Comparison of ENCODE assay signal across 16 cellular contexts in the genomic region with DNA sequence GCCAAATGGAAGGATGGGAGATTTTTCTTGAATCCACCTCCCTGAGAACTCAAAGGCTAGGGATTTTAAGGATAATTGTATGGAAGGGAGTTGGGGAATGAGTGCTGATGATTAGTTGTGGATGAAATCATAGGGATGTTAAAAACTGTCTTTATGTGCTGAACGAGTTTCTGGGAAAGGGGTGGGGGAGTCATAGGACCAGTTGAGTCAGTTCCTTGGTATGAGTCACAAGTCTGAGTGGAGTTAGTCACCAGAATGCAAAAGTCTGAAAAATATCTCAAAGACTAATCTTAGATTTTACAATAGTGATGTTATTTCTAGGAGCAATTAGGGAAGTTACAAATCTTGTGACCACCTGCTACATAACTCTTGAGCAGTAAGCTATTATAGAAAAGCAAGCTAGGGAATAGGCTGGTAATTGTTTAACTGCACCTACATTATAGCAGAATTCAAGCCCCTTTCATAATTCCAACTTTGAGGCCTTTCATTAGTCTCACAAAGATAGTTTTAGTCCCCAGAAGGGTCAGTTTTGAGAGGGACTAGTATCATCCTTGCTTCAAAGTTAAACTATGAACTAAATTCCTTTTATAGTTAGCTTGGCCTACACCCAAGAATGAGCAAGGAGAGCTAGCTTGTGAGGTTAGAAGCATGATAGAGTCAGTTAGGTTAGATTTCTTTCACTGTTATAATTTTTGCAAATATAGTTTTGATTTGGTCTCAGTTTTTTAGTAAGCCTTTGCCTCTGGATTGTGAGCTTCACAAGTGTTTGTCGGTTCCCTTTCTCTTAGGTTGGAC.
DNase-seq lines count a peak whose midpoint lies in the region; ATAC-seq and TF ChIP-seq lines count a peak whose summit lies in the region.
"Had no signal": no experiment of that assay in that cellular context is flagged by ENCODE, and none has a peak within 500 bp of the region (broad histone marks: within the 10 kb centered on the region; RNA-seq: fewer than 3 reads in every experiment).

No MANE protein-coding gene starts in this region.

- ATAC-seq in HG03135 (IDR thresholded peaks at IDR 0.05; ENCODE audit: unreplicated experiment) (no peak), HG03521 (IDR thresholded peaks at IDR 0.05; ENCODE audit: unreplicated experiment) (no peak), heart right ventricle (no peak)
- ATAC-seq: T-helper 17 cell had no signal

- H3K27me3 ChIP-seq in brain microvascular endothelial cell (replicated peaks) (no peaks in the 10 kb centered on the region), heart right ventricle (no peaks in the 10 kb centered on the region)
- H3K27me3 ChIP-seq: ovary, stomach had no signal

- H3K27ac ChIP-seq in brain microvascular endothelial cell, result peak overlapping the region; percentile 64
- no peak overlapping the region for H3K27ac ChIP-seq in heart right ventricle
- H3K27ac ChIP-seq: 22Rv1, ovary, stomach had no signal

- no peak for TF ChIP-seq CTCF in HFFc6 (IDR thresholded peaks at IDR 0.05)
- no peak for TF ChIP-seq CTCF in brain microvascular endothelial cell (IDR thresholded peaks at IDR 0.05; ENCODE audit: low read depth, low read length, missing control alignments)
- TF ChIP-seq CTCF in heart right ventricle (IDR thresholded peaks at IDR 0.05), result no peak

- peaks cover 0 to 31% (median 12%) of the 10 kb centered on the region in 11 donors for H3K9me3 ChIP-seq in heart right ventricle
- H3K9me3 ChIP-seq: ovary had no signal

- peaks cover 60% of the 10 kb centered on the region for H3K36me3 Mint-ChIP-seq in HFFc6 (ENCODE audit: low read depth)

- intact Hi-C loops in heart right ventricle (cut with DNase I), result no loop called here

- DNase-seq in DMS53 (lab: John Stamatoyannopoulos, UW) (peak; percentile 14), DMS53 treated with DMSO at 0.1 percent for 48 hours (lab: John Stamatoyannopoulos, UW; ENCODE audit: unreplicated experiment) (no peak), HFFc6 (peak; percentile 93), brain microvascular endothelial cell (peak; percentile 84), kidney glomerular epithelial cell (lab: John Stamatoyannopoulos, UW) (peak; percentile 11), heart right ventricle (no peak)
- DNase-seq: GDM1, glutamatergic neuron, NCI-H1436 treated with DMSO at 0.1 percent for 48 hours, ovary, stomach, T-helper 17 cell had no signal

- peak overlapping the region; percentile 8; the same call in 1 of the 2 replicates for H3K4me3 Mint-ChIP-seq in HFFc6
- H3K4me3 Mint-ChIP-seq: T-helper 17 cell had no signal

- in situ Hi-C loops in brain microvascular endothelial cell (cut with HindIII; ENCODE audit: low pct_ligation_motif_present, low sequenced_read_pairs), result no loop called here

- no peaks in the 10 kb centered on the region for H3K4me1 ChIP-seq in heart right ventricle
- H3K4me1 ChIP-seq: stomach had no signal

- H3K36me3 ChIP-seq in brain microvascular endothelial cell (replicated peaks) (no peaks in the 10 kb centered on the region), heart right ventricle (no peaks in the 10 kb centered on the region)
- H3K36me3 ChIP-seq: ovary, stomach had no signal

- H3K9me3 Mint-ChIP-seq in HFFc6, result peaks cover 41% of the 10 kb centered on the region

- H3K27ac Mint-ChIP-seq in HFFc6, result peak overlapping the region; percentile 75
- H3K27ac Mint-ChIP-seq: T-helper 17 cell had no signal

- WGBS in heart right ventricle, 2 donors, result 74 to 84% methylated on average over 2 of the region's 2 CpGs

- H3K4me3 ChIP-seq in brain microvascular endothelial cell (ENCODE audit: low read depth, low read length), result no peak overlapping the region
- H3K4me3 ChIP-seq in heart right ventricle, result no peak overlapping the region
- H3K4me3 ChIP-seq: lung, ovary, stomach had no signal

- peaks cover 36% of the 10 kb centered on the region for H3K4me1 Mint-ChIP-seq in HFFc6 (ENCODE audit: low read depth)
- H3K4me1 Mint-ChIP-seq: T-helper 17 cell had no signal

- H3K27me3 Mint-ChIP-seq in HFFc6 (ENCODE audit: insufficient read depth), result no peaks in the 10 kb centered on the region; the same call in 1 of the 2 replicates

Comparison
In these comparisons a context has a peak if more than half of its experiments do, and no peak if none do; other contexts are left out.
1. DNase-seq: peak in DMS53 (single experiment), HFFc6 (single experiment), brain microvascular endothelial cell (single experiment) and kidney glomerular epithelial cell (single experiment); none in DMS53 treated with DMSO at 0.1 percent for 48 hours (single experiment) and heart right ventricle (0 of 2).